In the genomic region with DNA sequence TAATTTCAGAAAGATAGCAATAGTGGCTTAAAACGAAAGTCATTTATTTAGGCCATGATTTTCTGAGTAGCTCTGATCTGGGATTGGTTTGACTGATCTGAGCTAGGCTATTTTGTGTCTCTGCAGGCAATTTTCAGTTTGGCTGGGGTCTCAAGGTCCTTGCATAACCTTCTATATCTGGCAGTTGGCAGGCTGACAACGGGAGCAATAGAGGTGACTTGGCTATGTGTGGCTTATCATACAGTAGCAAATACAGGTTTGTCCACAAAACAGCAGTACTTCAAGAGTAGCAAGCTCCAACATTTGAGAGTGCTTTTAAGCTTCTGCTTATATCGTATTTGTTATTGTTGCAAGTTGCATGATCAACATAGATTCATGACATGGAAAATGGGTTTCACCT, we compare ENCODE assay signal across 16 cellular contexts.
A peak's percentile ranks its signal among the peaks of the same experiment; 100 is the strongest.
DNase-seq lines count a peak whose midpoint lies in the region; ATAC-seq and TF ChIP-seq lines count a peak whose summit lies in the region.
"Had no signal": no experiment of that assay in that cellular context is flagged by ENCODE, and none has a peak within 500 bp of the region (broad histone marks: within the 10 kb centered on the region; RNA-seq: fewer than 3 reads in every experiment).

No MANE protein-coding gene starts in this region.

- TF ChIP-seq CTCF in body of pancreas (IDR thresholded peaks at IDR 0.05) (no peak), stomach (IDR thresholded peaks at IDR 0.05) (no peak)

- H3K4me3 ChIP-seq in Karpas-422 (ENCODE audit: low read length) (no peak overlapping the region), body of pancreas (no peak overlapping the region), stomach (no peak overlapping the region)
- H3K4me3 ChIP-seq: A549; BLaER1 treated with 17β-estradiol and CSF1 and Interleukin-3, amounts not matched to agents 10 nM and 100 nM had no signal

- no peak overlapping the region for H3K9ac ChIP-seq in Karpas-422 (ENCODE audit: low read length)
- H3K9ac ChIP-seq: BLaER1 treated with 17β-estradiol and CSF1 and Interleukin-3, amounts not matched to agents 10 nM and 100 nM had no signal

- peaks cover 17% of the 10 kb centered on the region for H3K9me3 ChIP-seq in Karpas-422 (ENCODE audit: low read length)
- H3K9me3 ChIP-seq in body of pancreas: no peaks in the 10 kb centered on the region
- H3K9me3 ChIP-seq in stomach: peaks cover 0 to 25% (median under 1%) of the 10 kb centered on the region in 4 donors

- no peaks in the 10 kb centered on the region for H3K27me3 ChIP-seq in Karpas-422 (ENCODE audit: low read length)
- no peaks in the 10 kb centered on the region for H3K27me3 ChIP-seq in body of pancreas
- H3K27me3 ChIP-seq in stomach: no peaks in the 10 kb centered on the region
- H3K27me3 ChIP-seq: BLaER1 treated with 17β-estradiol and CSF1 and Interleukin-3, amounts not matched to agents 10 nM and 100 nM had no signal

- H3K27ac ChIP-seq in Karpas-422 (ENCODE audit: low read length) (no peak overlapping the region), body of pancreas (peak overlapping the region in 1 of 4 donors; percentile 18), stomach (no peak overlapping the region)
- H3K27ac ChIP-seq: 22Rv1; A549; BLaER1 treated with 17β-estradiol and CSF1 and Interleukin-3, amounts not matched to agents 10 nM and 100 nM; C4-2B had no signal

- ATAC-seq in body of pancreas (peak; percentile 84), GM18511 (IDR thresholded peaks at IDR 0.05; ENCODE audit: unreplicated experiment) (no peak)
- ATAC-seq: A549; CD8-positive, alpha-beta T cell had no signal

- H3K79me2 ChIP-seq in Karpas-422 (ENCODE audit: low read length): no peaks in the 10 kb centered on the region

- intact Hi-C loops in body of pancreas (cut with DNase I) (no loop called here), stomach (cut with DNase I; ENCODE audit: low total_unique reads) (no loop called here)

- no peaks in the 10 kb centered on the region for H3K9me2 ChIP-seq in Karpas-422 (replicated peaks; ENCODE audit: insufficient read depth, low read length)

- peaks cover 14% of the 10 kb centered on the region for H3K4me1 ChIP-seq in Karpas-422 (ENCODE audit: low read length)
- H3K4me1 ChIP-seq in body of pancreas: peaks cover 3% of the 10 kb centered on the region
- no peaks in the 10 kb centered on the region for H3K4me1 ChIP-seq in stomach
- H3K4me1 ChIP-seq: A549; BLaER1 treated with 17β-estradiol and CSF1 and Interleukin-3, amounts not matched to agents 10 nM and 100 nM; Caco-2 had no signal

- no peak for TF ChIP-seq EP300 in stomach (IDR thresholded peaks at IDR 0.05)

- H2AFZ ChIP-seq in Karpas-422 (ENCODE audit: low read length): peak overlapping the region; percentile 65; the same call in 1 of the 2 replicates

- DNase-seq in Karpas-422: no peak
- peak; percentile 62 to 86 (median 72) for DNase-seq in body of pancreas
- DNase-seq in stomach: peak; percentile 35
- DNase-seq in NCI-H748 treated with DMSO at 0.1 percent for 48 hours (lab: John Stamatoyannopoulos, UW): no peak
- DNase-seq: AML-193; Caco-2; Calu3; CD4-positive, alpha-beta T cell; CD8-positive, alpha-beta T cell; DMS79 treated with DMSO at 0.1 percent for 48 hours; GF-D8 had no signal

- TF ChIP-seq POLR2A in body of pancreas (IDR thresholded peaks at IDR 0.05): no peak
- no peak for TF ChIP-seq POLR2A in stomach (IDR thresholded peaks at IDR 0.05)

- H3K36me3 ChIP-seq in Karpas-422 (ENCODE audit: insufficient read depth, low read length) (peaks cover 9% of the 10 kb centered on the region; the same call in 1 of the 2 replicates), body of pancreas (replicated peaks in 1 of 2; ENCODE audit: insufficient read depth in 1 of 2, low read depth in 2 of 2) (no peaks in the 10 kb centered on the region), stomach (no peaks in the 10 kb centered on the region)
- H3K36me3 ChIP-seq: BLaER1 treated with 17β-estradiol and CSF1 and Interleukin-3, amounts not matched to agents 10 nM and 100 nM had no signal

- H4K20me1 ChIP-seq in Karpas-422 (ENCODE audit: insufficient read depth, low read depth, low read length): no peaks in the 10 kb centered on the region
- H4K20me1 ChIP-seq: BLaER1 treated with 17β-estradiol and CSF1 and Interleukin-3, amounts not matched to agents 10 nM and 100 nM had no signal

- WGBS in body of pancreas, 2 donors: 26 to 38% methylated on average over 3 of the region's 3 CpGs
- WGBS in stomach, 5 donors: 31 to 61% (median 50%) methylated on average over 3 of the region's 3 CpGs

- H3K4me2 ChIP-seq in Karpas-422 (ENCODE audit: low read depth, low read length, poor library complexity, severe bottlenecking): no peak overlapping the region
- H3K4me2 ChIP-seq: A549; BLaER1 treated with 17β-estradiol and CSF1 and Interleukin-3, amounts not matched to agents 10 nM and 100 nM had no signal

Comparison
In these comparisons a context has a peak if more than half of its experiments do, and no peak if none do; other contexts are left out.
1. DNase-seq: peak in body of pancreas (4 of 4) and stomach (single experiment); none in Karpas-422 (single experiment) and NCI-H748 treated with DMSO at 0.1 percent for 48 hours (single experiment).